24 cellular contexts compared by ENCODE assay signal in the genomic region with DNA sequence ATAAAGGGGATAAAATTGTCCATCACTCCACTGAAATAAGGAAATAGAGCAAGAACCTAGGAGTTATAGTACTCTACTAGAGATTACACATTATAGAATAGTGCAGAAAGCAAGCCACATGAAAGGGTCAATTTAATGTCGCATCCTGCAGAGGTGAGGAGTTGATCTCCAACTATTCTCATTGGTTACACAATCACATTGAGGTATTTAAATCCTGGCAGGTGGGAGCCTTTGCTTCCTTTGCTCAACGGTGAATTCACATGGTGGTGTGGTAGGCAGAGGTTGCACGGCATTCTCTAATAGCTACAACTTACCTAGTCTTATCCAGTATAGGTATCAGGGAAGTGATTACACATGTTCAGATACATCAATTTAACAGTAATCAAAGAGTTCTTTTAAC.
"Had no signal": no experiment of that assay in that cellular context is flagged by ENCODE, and none has a peak within 500 bp of the region (broad histone marks: within the 10 kb centered on the region; RNA-seq: fewer than 3 reads in every experiment).

No MANE protein-coding gene starts in this region.

- H3K36me3 ChIP-seq: esophagus squamous epithelium, ovary, thoracic aorta, upper lobe of right lung, uterus had no signal

- FAIRE-seq: endometrium, keratinocyte had no signal

- H3K27ac ChIP-seq: esophagus squamous epithelium, ovary, psoas muscle, skin epidermis, thoracic aorta, tibial nerve, upper lobe of right lung, uterus had no signal

- DNase-seq: cortex of kidney; effector memory CD8-positive, alpha-beta T cell; erythroblast; esophagus squamous epithelium; foreskin melanocyte; natural killer cell; occipital lobe; ovary; posterior cingulate gyrus; psoas muscle; right cardiac atrium; stimulated activated CD4-positive, alpha-beta T cell treated with anti-CD3 and anti-CD28 coated beads, Interleukin-15, amount 100 ng/mL, for 24 hours; stimulated activated CD4-positive, alpha-beta T cell treated with anti-CD3 and anti-CD28 coated beads, Interleukin-2, amount 100 ng/mL, for 48 hours; stimulated activated naive B cell treated with anti-CD40 and anti-IgM and Interleukin-4, amounts not matched to agents 10 μg/mL and 1 μg/mL and 100 μg/mL, for 72 hours; upper lobe of right lung; uterus had no signal

- H3K4me1 Mint-ChIP-seq: memory B cell; natural killer cell; stimulated activated naive B cell treated with anti-CD40 and anti-IgM and Interleukin-4, amounts not matched to agents 10 μg/mL and 1 μg/mL and 100 μg/mL, for 72 hours had no signal

- H3K27me3 Mint-ChIP-seq: effector memory CD8-positive, alpha-beta T cell; memory B cell; stimulated activated naive B cell treated with anti-CD40 and anti-IgM and Interleukin-4, amounts not matched to agents 10 μg/mL and 1 μg/mL and 100 μg/mL, for 72 hours; stimulated activated naive CD8-positive, alpha-beta T cell treated with anti-CD3 and anti-CD28 coated beads, Interleukin-15, Interleukin-2, amounts not matched to agents 100 ng/mL and 50 ng/mL, for 24 hours had no signal

- H3K27ac Mint-ChIP-seq: effector memory CD8-positive, alpha-beta T cell; memory B cell; natural killer cell; stimulated activated naive B cell treated with anti-CD40 and anti-IgM and Interleukin-4, amounts not matched to agents 10 μg/mL and 1 μg/mL and 100 μg/mL, for 72 hours; stimulated activated naive CD8-positive, alpha-beta T cell treated with anti-CD3 and anti-CD28 coated beads, Interleukin-15, Interleukin-2, amounts not matched to agents 100 ng/mL and 50 ng/mL, for 24 hours had no signal

- H3K27me3 ChIP-seq: esophagus squamous epithelium, ovary, tibial nerve, upper lobe of right lung, uterus had no signal

- H3K4me1 ChIP-seq: esophagus squamous epithelium, psoas muscle, upper lobe of right lung had no signal

- H3K9me3 ChIP-seq: esophagus squamous epithelium, ovary, psoas muscle, thoracic aorta, tibial nerve, upper lobe of right lung, uterus had no signal

- H3K4me3 Mint-ChIP-seq: effector memory CD8-positive, alpha-beta T cell; memory B cell; natural killer cell; stimulated activated naive B cell treated with anti-CD40 and anti-IgM and Interleukin-4, amounts not matched to agents 10 μg/mL and 1 μg/mL and 100 μg/mL, for 72 hours; stimulated activated naive CD8-positive, alpha-beta T cell treated with anti-CD3 and anti-CD28 coated beads, Interleukin-15, Interleukin-2, amounts not matched to agents 100 ng/mL and 50 ng/mL, for 24 hours had no signal

- ATAC-seq: effector memory CD8-positive, alpha-beta T cell; natural killer cell; psoas muscle; right cardiac atrium; stimulated activated naive B cell treated with anti-CD40 and anti-IgM and Interleukin-4, amounts not matched to agents 10 μg/mL and 1 μg/mL and 100 μg/mL, for 72 hours; upper lobe of right lung had no signal

- H3K4me3 ChIP-seq: esophagus squamous epithelium, lung, ovary, psoas muscle, skin epidermis, thoracic aorta, tibial nerve, upper lobe of right lung, uterus had no signal
